20 cellular contexts compared by ENCODE assay signal in genomic region chr11:107157809-107158187, GRCh38.
DNase-seq lines count a peak whose midpoint lies in the region; ATAC-seq, FAIRE-seq and TF ChIP-seq lines count a peak whose summit lies in the region.
"Had no signal": no experiment of that assay in that cellular context is flagged by ENCODE, and none has a peak within 500 bp of the region (broad histone marks: within the 10 kb centered on the region; RNA-seq: fewer than 3 reads in every experiment).

No MANE protein-coding gene starts in this region.

- no peaks in the 10 kb centered on the region for H4K20me1 ChIP-seq in HepG2 (ENCODE audit: insufficient read depth, low read length)

- H3K36me3 ChIP-seq in HUES48 (ENCODE audit: control insufficient read depth, insufficient read depth, low read length), result no peaks in the 10 kb centered on the region
- no peaks in the 10 kb centered on the region for H3K36me3 ChIP-seq in HepG2 (replicated peaks in 1 of 2; ENCODE audit: control insufficient read depth in 1 of 2, insufficient read depth in 2 of 2, low read length in 2 of 2)
- H3K36me3 ChIP-seq: SJCRH30 had no signal

- POLR2A ChIA-PET in HepG2 (lab: Yijun Ruan, JAX), result no interaction called here

- peaks cover 0 to 2% (median 1%) of the 10 kb centered on the region in 3 donors for H3K27me3 Mint-ChIP-seq in CD14-positive monocyte (ENCODE audit: low read depth in 3 of 3)
- H3K27me3 Mint-ChIP-seq: CD4-positive, CD25-positive, alpha-beta regulatory T cell had no signal

- H3K9me3 ChIP-seq in HUES48 (ENCODE audit: control insufficient read depth, insufficient read depth, low read length), result no peaks in the 10 kb centered on the region
- H3K9me3 ChIP-seq in HepG2 (ENCODE audit: low read length), result no peaks in the 10 kb centered on the region
- H3K9me3 ChIP-seq: SJCRH30 had no signal

- ATAC-seq in HepG2 (peak; percentile 80), HG02623 (IDR thresholded peaks at IDR 0.05; ENCODE audit: unreplicated experiment) (no peak), GM19328 (IDR thresholded peaks at IDR 0.05; ENCODE audit: unreplicated experiment) (no peak), HG03039 (IDR thresholded peaks at IDR 0.05; ENCODE audit: unreplicated experiment) (no peak)

- H3K4me1 Mint-ChIP-seq in CD14-positive monocyte, result no peaks in the 10 kb centered on the region
- H3K4me1 Mint-ChIP-seq: CD4-positive, CD25-positive, alpha-beta regulatory T cell had no signal

- 3% methylated on average over 1 of the region's 1 CpG for WGBS in HepG2 (ENCODE audit: low lambda C conversion rate)

- H3K27ac Mint-ChIP-seq in CD14-positive monocyte, result no peak overlapping the region
- H3K27ac Mint-ChIP-seq: CD4-positive, CD25-positive, alpha-beta regulatory T cell had no signal

- no peak overlapping the region for H2AFZ ChIP-seq in HepG2 (ENCODE audit: low read length)
- H2AFZ ChIP-seq: GM23338 had no signal

- no peaks in the 10 kb centered on the region for H3K27me3 ChIP-seq in HUES48 (ENCODE audit: control insufficient read depth, insufficient read depth, low read length)
- H3K27me3 ChIP-seq in HepG2 (ENCODE audit: control insufficient read depth in 1 of 2, insufficient read depth in 2 of 2, low read length in 2 of 2), result no peaks in the 10 kb centered on the region
- H3K27me3 ChIP-seq: SJCRH30 had no signal

- peaks cover 0 to 6% (median 0%) of the 10 kb centered on the region in 7 donors for H3K9me3 Mint-ChIP-seq in CD14-positive monocyte
- H3K9me3 Mint-ChIP-seq: GM23338 had no signal

- no peak overlapping the region for H3K9ac ChIP-seq in HUES48 (ENCODE audit: low read depth, low read length)
- H3K9ac ChIP-seq in HepG2 (ENCODE audit: insufficient read depth, low read depth, low read length), result no peak overlapping the region

- no peak for TF ChIP-seq POLR2A in HepG2 (IDR thresholded peaks at IDR 0.05; ENCODE audit: insufficient read depth in 1 of 2, low read depth in 2 of 2, low read length in 2 of 2)

- H3K79me2 ChIP-seq in HepG2 (ENCODE audit: insufficient read depth, low read length), result no peaks in the 10 kb centered on the region

- no peak overlapping the region for H3K4me3 ChIP-seq in HUES48 (ENCODE audit: low read depth, low read length)
- H3K4me3 ChIP-seq in HepG2 (replicated peaks in 1 of 3; ENCODE audit: insufficient read depth in 1 of 3, low read depth in 2 of 3, low read length in 3 of 3), result no peak overlapping the region
- H3K4me3 ChIP-seq: GM23338, SJCRH30 had no signal

- H3K36me3 Mint-ChIP-seq in CD14-positive monocyte, result no peaks in the 10 kb centered on the region
- H3K36me3 Mint-ChIP-seq: CD4-positive, CD25-positive, alpha-beta regulatory T cell had no signal

- no peak for FAIRE-seq in HepG2 (lab: Jason Lieb, UNC)

- H3K4me1 ChIP-seq in HUES48 (ENCODE audit: control insufficient read depth, insufficient read depth, low read length) (peaks cover 18% of the 10 kb centered on the region), HepG2 (ENCODE audit: insufficient read depth, low read length) (peaks cover 16% of the 10 kb centered on the region)
- H3K4me1 ChIP-seq: SJCRH30 had no signal

- no peak overlapping the region for H3K4me3 Mint-ChIP-seq in CD14-positive monocyte
- H3K4me3 Mint-ChIP-seq: CD4-positive, CD25-positive, alpha-beta regulatory T cell; GM23338 had no signal

- BruUV-seq in HepG2 (replicated peaks; lab: Mats Ljungman, UMichigan), result no TSS peak

- TF ChIP-seq EP300 in HepG2 (IDR thresholded peaks at IDR 0.05; ENCODE audit: low read depth in 2 of 2, low read length in 2 of 2), result no peak
- no peak for TF ChIP-seq EP300 in HepG2 (CRISPR knock-in tag; IDR thresholded peaks at IDR 0.05; ENCODE audit: borderline replicate concordance)

- H3K27ac ChIP-seq in HUES48 (ENCODE audit: low read depth, low read length), result peak overlapping the region; percentile 64
- peak overlapping the region; percentile 35 for H3K27ac ChIP-seq in HepG2 (ENCODE audit: extremely low read length, insufficient read depth, low read length)
- H3K27ac ChIP-seq: RWPE1, SJCRH30 had no signal

- in situ Hi-C loops in HepG2 (cut with HindIII; ENCODE audit: extremely low pct_ligation_motif_present, low pct_unique_long_range_greater_than_20kb), result no loop called here

- no peak overlapping the region for H3K4me2 ChIP-seq in HepG2 (ENCODE audit: low read depth, low read length)
- H3K4me2 ChIP-seq: GM23338 had no signal

- TF ChIP-seq CTCF in HepG2 (CRISPR knock-in tag; IDR thresholded peaks at IDR 0.05) (no peak), CD14-positive monocyte (IDR thresholded peaks at IDR 0.05) (no peak)

- DNase-seq in amniotic epithelial cell (ENCODE audit: low read depth) (peak; percentile 19), HepG2 (ENCODE audit: low spot score) (peak; percentile 4), CD14-positive monocyte (ENCODE audit: low spot score) (no peak)
- DNase-seq: ACHN; AML-193; Calu3; CD4-positive, CD25-positive, alpha-beta regulatory T cell; DMS53; MV-4-11; NCI-H1417; NCI-H187 treated with DMSO at 0.1 percent for 48 hours; NCI-H446; NCI-H69 had no signal

- intact Hi-C loops in HepG2 (cut with micrococcal nuclease; ENCODE audit: unreplicated experiment) (no loop called here), CD14-positive monocyte (cut with micrococcal nuclease) (no loop called here)

- TF ChIP-seq RAD21 in HepG2 (CRISPR knock-in tag; IDR thresholded peaks at IDR 0.05), result no peak

- CTCF ChIA-PET in HepG2 (lab: Yijun Ruan, JAX; ENCODE audit: low intra/inter-chr PET ratio, low total read pairs), result no interaction called here

TF ChIP-seq in HepG2, 621 proteins besides CTCF, POLR2A, EP300 and RAD21 (continues in another document):
- TF ChIP-seq SOX6 (IDR thresholded peaks at IDR 0.05) (no peak), SOX6 (CRISPR knock-in tag; IDR thresholded peaks at IDR 0.05) (peak; percentile 1; the same call in 1 of the 2 replicates), ISX (CRISPR knock-in tag; conservative IDR thresholded peaks at IDR 0.05) (no peak), FIP1L1 (IDR thresholded peaks at IDR 0.05; ENCODE audit: borderline replicate concordance, insufficient read depth, low read depth, low read length) (no peak), HBP1 (CRISPR knock-in tag; IDR thresholded peaks at IDR 0.05; ENCODE audit: low read depth) (no peak), ZFP90 (CRISPR knock-in tag; IDR thresholded peaks at IDR 0.05; ENCODE audit: borderline replicate concordance) (no peak), ZNF225 (CRISPR knock-in tag; IDR thresholded peaks at IDR 0.05) (no peak), ZFYVE20 (CRISPR knock-in tag; IDR thresholded peaks at IDR 0.05; ENCODE audit: borderline replicate concordance, low read depth) (no peak), KLF12 (CRISPR knock-in tag; IDR thresholded peaks at IDR 0.05; ENCODE audit: borderline replicate concordance) (no peak), FOXA1 (IDR thresholded peaks at IDR 0.05) (no peak), FOXA1 (CRISPR knock-in tag; IDR thresholded peaks at IDR 0.05) (0 out of 2 replicates have a peak, but pooled peaks have one; percentile 7)
- TF ChIP-seq, protein P1, sequence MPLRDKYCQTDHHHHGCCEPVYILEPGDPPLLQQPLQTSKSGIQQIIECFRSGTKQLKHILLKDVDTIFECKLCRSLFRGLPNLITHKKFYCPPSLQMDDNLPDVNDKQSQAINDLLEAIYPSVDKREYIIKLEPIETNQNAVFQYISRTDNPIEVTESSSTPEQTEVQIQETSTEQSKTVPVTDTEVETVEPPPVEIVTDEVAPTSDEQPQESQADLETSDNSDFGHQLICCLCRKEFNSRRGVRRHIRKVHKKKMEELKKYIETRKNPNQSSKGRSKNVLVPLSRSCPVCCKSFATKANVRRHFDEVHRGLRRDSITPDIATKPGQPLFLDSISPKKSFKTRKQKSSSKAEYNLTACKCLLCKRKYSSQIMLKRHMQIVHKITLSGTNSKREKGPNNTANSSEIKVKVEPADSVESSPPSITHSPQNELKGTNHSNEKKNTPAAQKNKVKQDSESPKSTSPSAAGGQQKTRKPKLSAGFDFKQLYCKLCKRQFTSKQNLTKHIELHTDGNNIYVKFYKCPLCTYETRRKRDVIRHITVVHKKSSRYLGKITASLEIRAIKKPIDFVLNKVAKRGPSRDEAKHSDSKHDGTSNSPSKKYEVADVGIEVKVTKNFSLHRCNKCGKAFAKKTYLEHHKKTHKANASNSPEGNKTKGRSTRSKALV (CRISPR knock-in tag; IDR thresholded peaks at IDR 0.05), result no peak
- TF ChIP-seq, protein P2, sequence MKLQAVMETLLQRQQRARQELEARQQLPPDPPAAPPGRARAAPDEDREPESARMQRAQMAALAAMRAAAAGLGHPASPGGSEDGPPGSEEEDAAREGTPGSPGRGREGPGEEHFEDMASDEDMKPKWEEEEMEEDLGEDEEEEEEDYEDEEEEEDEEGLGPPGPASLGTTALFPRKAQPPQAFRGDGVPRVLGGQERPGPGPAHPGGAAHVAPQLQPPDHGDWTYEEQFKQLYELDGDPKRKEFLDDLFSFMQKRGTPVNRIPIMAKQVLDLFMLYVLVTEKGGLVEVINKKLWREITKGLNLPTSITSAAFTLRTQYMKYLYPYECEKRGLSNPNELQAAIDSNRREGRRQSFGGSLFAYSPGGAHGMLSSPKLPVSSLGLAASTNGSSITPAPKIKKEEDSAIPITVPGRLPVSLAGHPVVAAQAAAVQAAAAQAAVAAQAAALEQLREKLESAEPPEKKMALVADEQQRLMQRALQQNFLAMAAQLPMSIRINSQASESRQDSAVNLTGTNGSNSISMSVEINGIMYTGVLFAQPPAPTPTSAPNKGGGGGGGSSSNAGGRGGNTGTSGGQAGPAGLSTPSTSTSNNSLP (IDR thresholded peaks at IDR 0.05; ENCODE audit: low read depth, low read length), result peak; percentile 26; the same call in 1 of the 2 replicates
